In the genomic region with DNA sequence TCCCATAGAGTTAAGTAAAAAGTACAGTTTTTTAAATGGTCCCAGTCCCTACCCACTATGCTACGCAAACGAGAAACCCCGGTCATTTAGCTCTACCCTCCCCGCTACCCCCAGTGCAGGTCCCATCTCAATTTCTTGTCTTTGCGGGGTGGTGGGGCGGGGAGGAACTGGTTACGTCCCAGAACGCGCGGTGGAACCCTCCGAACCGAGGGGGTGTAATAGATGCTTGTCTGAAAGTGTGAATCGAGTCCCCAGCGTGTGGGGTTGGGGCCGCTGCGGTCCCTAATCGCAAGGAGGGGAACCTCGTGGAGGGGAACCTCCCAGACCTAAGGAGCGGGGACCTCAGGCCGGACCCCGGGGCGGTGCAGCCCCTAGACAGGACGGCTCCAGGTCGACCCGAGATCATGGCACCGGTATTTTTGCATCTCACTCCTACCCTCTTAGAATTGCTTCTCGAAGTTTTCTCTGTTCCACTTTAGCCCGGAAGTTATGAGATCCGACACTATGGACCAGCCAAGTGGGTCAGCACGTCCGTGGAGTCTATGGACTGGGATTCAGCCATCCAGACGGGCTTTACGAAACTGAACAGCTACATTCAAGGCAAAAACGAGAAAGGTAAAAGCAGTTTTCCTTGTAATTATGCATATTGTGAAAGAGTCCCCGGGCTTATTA, we compare ENCODE assay signal across 8 cellular contexts. TPM values are rescaled to one million over a fixed set of nuclear protein-coding genes. Genes with fewer than 3 reads are reported as not detected.
DNase-seq lines count a peak whose midpoint lies in the region; ATAC-seq and TF ChIP-seq lines count a peak whose summit lies in the region.

No MANE protein-coding gene starts in this region.

- H3K36me3 ChIP-seq in ACC112 (ENCODE audit: insufficient read depth, low read length) (peaks cover 18% of the 10 kb centered on the region; the same call in 1 of the 2 replicates), thymus (ENCODE audit: control insufficient read depth, insufficient read depth) (peaks cover 29% of the 10 kb centered on the region)

- H3K23me2 ChIP-seq in H9 (ENCODE audit: insufficient read length, low read depth, low read length, poor library complexity, severe bottlenecking): peaks cover 17% of the 10 kb centered on the region

- no peak overlapping the region for H4K8ac ChIP-seq in H9 (replicated peaks; ENCODE audit: insufficient read length, low read depth, low read length)

- no peak overlapping the region for H3K56ac ChIP-seq in H9 (ENCODE audit: insufficient read length, low read depth, low read length)

- H3K27me3 Mint-ChIP-seq in H9 (ENCODE audit: low read depth) (no peaks in the 10 kb centered on the region; the same call in 1 of the 2 replicates), memory B cell (no peaks in the 10 kb centered on the region)
- H3K27me3 Mint-ChIP-seq in T-helper 1 cell treated with Interleukin-12 subunit alpha and Interleukin-12 subunit beta and Interleukin-4 antibody, amounts not matched to agents 30 μg/mL and 1 μg/mL, for 36 hours (ENCODE audit: low read depth): peaks cover 20% of the 10 kb centered on the region

- no peak overlapping the region for H2BK20ac ChIP-seq in H9 (ENCODE audit: low read depth, low read length, poor library complexity, severe bottlenecking)

- H3K4me3 ChIP-seq in ACC112 (ENCODE audit: low read depth, low read length): peak overlapping the region; percentile 97
- H3K4me3 ChIP-seq in thymus (ENCODE audit: low read length): peak overlapping the region; percentile 99

- peak overlapping the region; percentile 67 for H3K14ac ChIP-seq in H9 (ENCODE audit: insufficient read depth, low read length)

- H3K27me3 ChIP-seq in ACC112 (ENCODE audit: insufficient read depth, low read length): no peaks in the 10 kb centered on the region
- H3K27me3 ChIP-seq in H9 (ENCODE audit: insufficient read depth, low read length): no peaks in the 10 kb centered on the region
- no peaks in the 10 kb centered on the region for H3K27me3 ChIP-seq in thymus (ENCODE audit: control insufficient read depth, insufficient read depth)

- H4K91ac ChIP-seq in H9 (ENCODE audit: insufficient read length, low read depth, low read length): no peak overlapping the region

- no peak overlapping the region for H4K5ac ChIP-seq in H9 (ENCODE audit: insufficient read length, low read depth, low read length)

- H3K18ac ChIP-seq in H9 (ENCODE audit: insufficient read length, low read depth, low read length): peak overlapping the region; percentile 56

- TF ChIP-seq CTCF in H9 (conservative IDR thresholded peaks at IDR 0.05): no peak

- H3K4me1 Mint-ChIP-seq in H9 (peaks cover 4 to 10% of the 10 kb centered on the region in 2 experiments), memory B cell (peaks cover 27% of the 10 kb centered on the region)
- peaks cover 13% of the 10 kb centered on the region for H3K4me1 Mint-ChIP-seq in T-helper 1 cell treated with Interleukin-12 subunit alpha and Interleukin-12 subunit beta and Interleukin-4 antibody, amounts not matched to agents 30 μg/mL and 1 μg/mL, for 36 hours (ENCODE audit: low read depth)

- H2BK5ac ChIP-seq in H9 (ENCODE audit: insufficient read length, low read length): no peak overlapping the region

- peak; percentile 16 for ATAC-seq in memory B cell (ENCODE audit: low read depth)
- no peak for ATAC-seq in HG03135 (IDR thresholded peaks at IDR 0.05; ENCODE audit: unreplicated experiment)

- H3K9ac ChIP-seq in H9 (ENCODE audit: extremely low read depth, insufficient read length, low read length): peak overlapping the region; percentile 64

- peaks cover 6 to 40% (median 39%) of the 10 kb centered on the region in 3 experiments; a peak in 6 of 7 replicates for H3K36me3 Mint-ChIP-seq in H9 (ENCODE audit: insufficient read depth in 1 of 3, low read depth in 3 of 3)
- peaks cover 25% of the 10 kb centered on the region for H3K36me3 Mint-ChIP-seq in T-helper 1 cell treated with Interleukin-12 subunit alpha and Interleukin-12 subunit beta and Interleukin-4 antibody, amounts not matched to agents 30 μg/mL and 1 μg/mL, for 36 hours (ENCODE audit: low read depth)
- peaks cover 24% of the 10 kb centered on the region for H3K36me3 Mint-ChIP-seq in memory B cell

- peaks cover 7% of the 10 kb centered on the region for H3K79me2 ChIP-seq in ACC112 (ENCODE audit: control insufficient read depth, insufficient read depth, low read length, unreplicated experiment)
- no peaks in the 10 kb centered on the region for H3K79me2 ChIP-seq in H9 (ENCODE audit: insufficient read depth, low read length)

- no peaks in the 10 kb centered on the region; a peak in 1 of 5 replicates for H3K9me3 Mint-ChIP-seq in H9
- no peaks in the 10 kb centered on the region for H3K9me3 Mint-ChIP-seq in T-helper 1 cell treated with Interleukin-12 subunit alpha and Interleukin-12 subunit beta and Interleukin-4 antibody, amounts not matched to agents 30 μg/mL and 1 μg/mL, for 36 hours
- no peaks in the 10 kb centered on the region for H3K9me3 Mint-ChIP-seq in memory B cell

- H3K23ac ChIP-seq in H9 (ENCODE audit: insufficient read length, low read depth, low read length): no peak overlapping the region

- WGBS in H9 (ENCODE audit: extremely low coverage, insufficient read length, low lambda C conversion rate): no CpG with 5 or more reads among the region's 35 CpGs
- WGBS in thymus: 16% methylated on average over 35 of the region's 35 CpGs

- H3K4me3 Mint-ChIP-seq in H9: peak overlapping the region; percentile 90 to 91
- H3K4me3 Mint-ChIP-seq in T-helper 1 cell treated with Interleukin-12 subunit alpha and Interleukin-12 subunit beta and Interleukin-4 antibody, amounts not matched to agents 30 μg/mL and 1 μg/mL, for 36 hours: peak overlapping the region; percentile 82
- H3K4me3 Mint-ChIP-seq in memory B cell: peak overlapping the region; percentile 87

- no peak overlapping the region for H3T11ph ChIP-seq in H9 (ENCODE audit: low read length)

- H3K9me3 ChIP-seq in H9 (ENCODE audit: control insufficient read depth, low read depth, low read length) (no peaks in the 10 kb centered on the region), thymus (ENCODE audit: control insufficient read depth) (no peaks in the 10 kb centered on the region)

- no peaks in the 10 kb centered on the region for H4K20me1 ChIP-seq in H9 (ENCODE audit: control insufficient read depth, insufficient read depth, insufficient read length)

- H3K27ac ChIP-seq in ACC112 (ENCODE audit: low read depth, low read length): peak overlapping the region; percentile 5; the same call in 1 of the 2 replicates
- no peak overlapping the region for H3K27ac ChIP-seq in H9 (ENCODE audit: insufficient read length, low read depth, low read length)
- H3K27ac ChIP-seq in thymus (ENCODE audit: low read depth): peak overlapping the region; percentile 93

- peak overlapping the region; percentile 89 for H2AFZ ChIP-seq in ACC112 (ENCODE audit: low read length, unreplicated experiment)
- peak overlapping the region; percentile 57 for H2AFZ ChIP-seq in H9 (ENCODE audit: low read length)

- H3K79me1 ChIP-seq in H9 (ENCODE audit: insufficient read depth, low read depth, low read length, poor library complexity, severe bottlenecking): no peaks in the 10 kb centered on the region

- H3K4ac ChIP-seq in H9 (ENCODE audit: low read depth, low read length): no peak overlapping the region

- DNase-seq in H9 (no peak), dermis blood vessel endothelial cell (peak; percentile 40), memory B cell (ENCODE audit: low spot score in 2 of 2) (peak in 1 of 2 donors; percentile 25), NCI-H2227 treated with DMSO at 0.1 percent for 48 hours (lab: John Stamatoyannopoulos, UW) (no peak)

- no peak overlapping the region for H2AK5ac ChIP-seq in H9 (ENCODE audit: insufficient read length, low read length)

- no peak overlapping the region for H2BK12ac ChIP-seq in H9 (ENCODE audit: insufficient read length, low read depth, low read length)

- H3K4me1 ChIP-seq in ACC112 (ENCODE audit: control insufficient read depth, insufficient read depth, low read length, unreplicated experiment) (peaks cover 13% of the 10 kb centered on the region), H9 (ENCODE audit: insufficient read depth, low read length) (no peaks in the 10 kb centered on the region), thymus (ENCODE audit: control insufficient read depth, insufficient read depth, low read length) (peaks cover 3% of the 10 kb centered on the region)

- peak overlapping the region; percentile 95 for H3K4me2 ChIP-seq in H9 (ENCODE audit: insufficient read depth, insufficient read length, low read length)

- H2BK120ac ChIP-seq in H9 (ENCODE audit: low read depth, low read length, poor library complexity, severe bottlenecking): no peak overlapping the region

- no peak overlapping the region for H2BK15ac ChIP-seq in H9 (ENCODE audit: low read depth, low read length)

- H3K27ac Mint-ChIP-seq in H9: peak overlapping the region in 1 of 3 experiments; percentile 87; a peak in 2 of 7 replicates
- H3K27ac Mint-ChIP-seq in T-helper 1 cell treated with Interleukin-12 subunit alpha and Interleukin-12 subunit beta and Interleukin-4 antibody, amounts not matched to agents 30 μg/mL and 1 μg/mL, for 36 hours: peak overlapping the region; percentile 76
- peak overlapping the region; percentile 86 for H3K27ac Mint-ChIP-seq in memory B cell

RNA-seq across cellular contexts. Expression of a gene that starts 0.8 kb away (rescaled TPM):
- total RNA-seq in H9 (2021) (57.0 and 57.8 TPM in 2 replicates), dermis blood vessel endothelial cell (35.8 and 46.3 TPM in 2 replicates)
- polyA plus RNA-seq in thymus: 26.0 TPM

RNA-seq across cellular contexts. Expression of a gene that starts 27.1 kb away (rescaled TPM):
- total RNA-seq in H9 (2021) (not detected in 2 replicates), dermis blood vessel endothelial cell (not detected in 2 replicates)
- polyA plus RNA-seq in thymus: not detected
